Comparison of ENCODE assay signal across 24 cellular contexts in genomic region chr7:75647709-75648438, GRCh38.
DNase-seq lines count a peak whose midpoint lies in the region; ATAC-seq and TF ChIP-seq lines count a peak whose summit lies in the region.
"Had no signal": no experiment of that assay in that cellular context is flagged by ENCODE, and none has a peak within 500 bp of the region (broad histone marks: within the 10 kb centered on the region; RNA-seq: fewer than 3 reads in every experiment).

No MANE protein-coding gene starts in this region.

- H3K9me3 ChIP-seq in endodermal cell (ENCODE audit: control insufficient read depth, low read length) = peaks cover 5% of the 10 kb centered on the region
- no peaks in the 10 kb centered on the region for H3K9me3 ChIP-seq in ovary

- H3K27ac ChIP-seq in endodermal cell (ENCODE audit: low read depth, low read length) (no peak overlapping the region), ovary (no peak overlapping the region)
- H3K27ac ChIP-seq: 22Rv1; BLaER1 treated with 17β-estradiol and CSF1 and Interleukin-3, amounts not matched to agents 10 nM and 100 nM; GM23248; SJSA1 had no signal

- no peaks in the 10 kb centered on the region for H3K36me3 Mint-ChIP-seq in activated CD4-positive, alpha-beta T cell treated with anti-CD3 and anti-CD28 coated beads, Interleukin-2, amount 10 ng/mL, durations not matched to agents 7 days and 5 days (ENCODE audit: low read depth)
- no peaks in the 10 kb centered on the region for H3K36me3 Mint-ChIP-seq in activated CD4-positive, alpha-beta T cell treated with anti-CD3 and anti-CD28 coated beads for 36 hours (ENCODE audit: low read depth)
- H3K36me3 Mint-ChIP-seq in endodermal cell (ENCODE audit: low read depth) = no peaks in the 10 kb centered on the region
- peaks cover 7% of the 10 kb centered on the region; the same call in 1 of the 2 replicates for H3K36me3 Mint-ChIP-seq in HFFc6 (ENCODE audit: low read depth)
- peaks cover 1% of the 10 kb centered on the region for H3K36me3 Mint-ChIP-seq in chondrocyte (ENCODE audit: low read depth)

- H3K36me3 ChIP-seq in endodermal cell (ENCODE audit: control insufficient read depth, insufficient read depth, low read length) = no peaks in the 10 kb centered on the region
- H3K36me3 ChIP-seq in ovary = no peaks in the 10 kb centered on the region
- H3K36me3 ChIP-seq: HAP-1, SJSA1 had no signal

- no peaks in the 10 kb centered on the region for H3K27me3 Mint-ChIP-seq in activated CD4-positive, alpha-beta T cell treated with anti-CD3 and anti-CD28 coated beads, Interleukin-2, amount 10 ng/mL, durations not matched to agents 7 days and 5 days
- no peaks in the 10 kb centered on the region for H3K27me3 Mint-ChIP-seq in activated CD4-positive, alpha-beta T cell treated with anti-CD3 and anti-CD28 coated beads for 36 hours
- H3K27me3 Mint-ChIP-seq in endodermal cell (ENCODE audit: insufficient read depth) (no peaks in the 10 kb centered on the region), HFFc6 (ENCODE audit: insufficient read depth) (peaks cover 1% of the 10 kb centered on the region; the same call in 1 of the 2 replicates), chondrocyte (ENCODE audit: low read depth) (no peaks in the 10 kb centered on the region)
- H3K27me3 Mint-ChIP-seq: CD8-positive, alpha-beta memory T cell had no signal

- CTCF ChIA-PET in activated CD4-positive, alpha-beta T cell treated with anti-CD3 and anti-CD28 coated beads, Interleukin-2, amount 10 ng/mL, durations not matched to agents 7 days and 5 days (lab: Charles Lee) = interaction anchor here (1.1 kb wide), 1 partner anchor 11 kb away, joined by 4 read pairs; no protein-coding TSS in a partner anchor
- CTCF ChIA-PET in activated CD4-positive, alpha-beta T cell treated with anti-CD3 and anti-CD28 coated beads for 36 hours (lab: Charles Lee) = interaction anchor here (1.3 kb wide), 1 partner anchor 114 kb away, joined by 3 read pairs; no protein-coding TSS in a partner anchor

- H3K27ac Mint-ChIP-seq in activated CD4-positive, alpha-beta T cell treated with anti-CD3 and anti-CD28 coated beads, Interleukin-2, amount 10 ng/mL, durations not matched to agents 7 days and 5 days = peak overlapping the region; percentile 6
- H3K27ac Mint-ChIP-seq in activated CD4-positive, alpha-beta T cell treated with anti-CD3 and anti-CD28 coated beads for 36 hours = no peak overlapping the region
- peak overlapping the region; percentile 17 for H3K27ac Mint-ChIP-seq in endodermal cell
- H3K27ac Mint-ChIP-seq in HFFc6 = no peak overlapping the region
- H3K27ac Mint-ChIP-seq in chondrocyte (ENCODE audit: unreplicated experiment) = no peak overlapping the region

- TF ChIP-seq POLR2A in ovary (IDR thresholded peaks at IDR 0.05) = no peak

- intact Hi-C loops in activated CD4-positive, alpha-beta T cell treated with anti-CD3 and anti-CD28 coated beads for 36 hours (cut with DNase I, micrococcal nuclease) = loop anchor here in 1 of 2 experiments (10.0 kb wide), 2 partner anchors 123 to 163 kb away; partner anchors contain the start of gene POM121C
- intact Hi-C loops in ovary (cut with DNase I) = no loop called here

- TF ChIP-seq EP300 in ovary (IDR thresholded peaks at IDR 0.05) = no peak

- H3K4me3 ChIP-seq in endodermal cell (ENCODE audit: low read length) = no peak overlapping the region
- H3K4me3 ChIP-seq in ovary = no peak overlapping the region
- H3K4me3 ChIP-seq: BLaER1 treated with 17β-estradiol and CSF1 and Interleukin-3, amounts not matched to agents 10 nM and 100 nM; GM23248; HAP-1; SJSA1 had no signal

- TF ChIP-seq CTCF in endodermal cell (conservative IDR thresholded peaks at IDR 0.05) = no peak
- no peak for TF ChIP-seq CTCF in omental fat pad (IDR thresholded peaks at IDR 0.05)
- TF ChIP-seq CTCF in HFFc6 (IDR thresholded peaks at IDR 0.05) = no peak
- TF ChIP-seq CTCF in chondrocyte (IDR thresholded peaks at IDR 0.05) = no peak
- no peak for TF ChIP-seq CTCF in ovary (IDR thresholded peaks at IDR 0.05)

- WGBS in endodermal cell (ENCODE audit: insufficient coverage in 1 of 2, insufficient read length in 1 of 2), 2 experiments = 90 to 97% methylated on average over 4 to 6 of the region's 6 CpGs
- 95 to 99% (median 97%) methylated on average over 6 of the region's 6 CpGs for WGBS in ovary, 3 donors

- H3K4me1 Mint-ChIP-seq in activated CD4-positive, alpha-beta T cell treated with anti-CD3 and anti-CD28 coated beads, Interleukin-2, amount 10 ng/mL, durations not matched to agents 7 days and 5 days = no peaks in the 10 kb centered on the region
- H3K4me1 Mint-ChIP-seq in activated CD4-positive, alpha-beta T cell treated with anti-CD3 and anti-CD28 coated beads for 36 hours = no peaks in the 10 kb centered on the region
- H3K4me1 Mint-ChIP-seq in endodermal cell = peaks cover 16% of the 10 kb centered on the region
- H3K4me1 Mint-ChIP-seq in HFFc6 (ENCODE audit: low read depth) = 0 out of 2 replicates have a peak, but pooled peaks cover 4% of the 10 kb centered on the region
- peaks cover 24% of the 10 kb centered on the region for H3K4me1 Mint-ChIP-seq in chondrocyte (ENCODE audit: low read depth)

- H3K27me3 ChIP-seq in endodermal cell (ENCODE audit: control insufficient read depth, insufficient read depth, low read length, poor library complexity, severe bottlenecking) (no peaks in the 10 kb centered on the region), ovary (no peaks in the 10 kb centered on the region)
- H3K27me3 ChIP-seq: BLaER1 treated with 17β-estradiol and CSF1 and Interleukin-3, amounts not matched to agents 10 nM and 100 nM; SJSA1 had no signal

- H3K4me3 Mint-ChIP-seq in activated CD4-positive, alpha-beta T cell treated with anti-CD3 and anti-CD28 coated beads, Interleukin-2, amount 10 ng/mL, durations not matched to agents 7 days and 5 days = no peak overlapping the region
- no peak overlapping the region for H3K4me3 Mint-ChIP-seq in activated CD4-positive, alpha-beta T cell treated with anti-CD3 and anti-CD28 coated beads for 36 hours
- H3K4me3 Mint-ChIP-seq in endodermal cell = no peak overlapping the region
- H3K4me3 Mint-ChIP-seq in HFFc6 = no peak overlapping the region
- H3K4me3 Mint-ChIP-seq in chondrocyte (ENCODE audit: unreplicated experiment) = no peak overlapping the region
- H3K4me3 Mint-ChIP-seq: CD8-positive, alpha-beta memory T cell had no signal

- H3K9me3 Mint-ChIP-seq in activated CD4-positive, alpha-beta T cell treated with anti-CD3 and anti-CD28 coated beads, Interleukin-2, amount 10 ng/mL, durations not matched to agents 7 days and 5 days = no peaks in the 10 kb centered on the region
- H3K9me3 Mint-ChIP-seq in activated CD4-positive, alpha-beta T cell treated with anti-CD3 and anti-CD28 coated beads for 36 hours (ENCODE audit: low read depth) = no peaks in the 10 kb centered on the region
- peaks cover 14% of the 10 kb centered on the region for H3K9me3 Mint-ChIP-seq in endodermal cell
- no peaks in the 10 kb centered on the region for H3K9me3 Mint-ChIP-seq in HFFc6
- H3K9me3 Mint-ChIP-seq in chondrocyte (ENCODE audit: low read depth) = peaks cover 1% of the 10 kb centered on the region

- H3K4me1 ChIP-seq in endodermal cell (ENCODE audit: control insufficient read depth, insufficient read depth, low read length) (no peaks in the 10 kb centered on the region), ovary (ENCODE audit: insufficient read depth) (peaks cover 10% of the 10 kb centered on the region)
- H3K4me1 ChIP-seq: HAP-1 had no signal

- POLR2A ChIA-PET in activated CD4-positive, alpha-beta T cell treated with anti-CD3 and anti-CD28 coated beads, Interleukin-2, amount 10 ng/mL, durations not matched to agents 7 days and 5 days (lab: Charles Lee) = no interaction called here
- POLR2A ChIA-PET in activated CD4-positive, alpha-beta T cell treated with anti-CD3 and anti-CD28 coated beads for 36 hours (lab: Charles Lee) = interaction anchor here (0.6 kb wide), 1 partner anchor 120 kb away, joined by 3 read pairs; no protein-coding TSS in a partner anchor

- H3K9ac ChIP-seq in endodermal cell (ENCODE audit: extremely low read depth, low read length, poor library complexity, severe bottlenecking) = no peak overlapping the region
- H3K9ac ChIP-seq: BLaER1 treated with 17β-estradiol and CSF1 and Interleukin-3, amounts not matched to agents 10 nM and 100 nM; GM23248 had no signal

- ATAC-seq in activated CD4-positive, alpha-beta T cell treated with anti-CD3 and anti-CD28 coated beads for 36 hours = no peak
- ATAC-seq in omental fat pad (ENCODE audit: low FRiP score) (peak; percentile 4), HG03045 (IDR thresholded peaks at IDR 0.05; ENCODE audit: unreplicated experiment) (no peak)
- ATAC-seq: Right ventricle myocardium inferior had no signal

- no peak for DNase-seq in activated CD4-positive, alpha-beta T cell treated with anti-CD3 and anti-CD28 coated beads, Interleukin-2, amount 10 ng/mL, durations not matched to agents 7 days and 5 days
- DNase-seq in activated CD4-positive, alpha-beta T cell treated with anti-CD3 and anti-CD28 coated beads for 36 hours = no peak
- no peak for DNase-seq in endodermal cell
- DNase-seq in omental fat pad (ENCODE audit: low spot score) = no peak
- no peak for DNase-seq in HFFc6
- DNase-seq in chondrocyte (ENCODE audit: low spot score) = no peak
- DNase-seq in ovary = no peak
- DNase-seq: ACHN; Calu3; CD8-positive, alpha-beta memory T cell; DMS153; GM23248; Kasumi-1; NCI-H1694; NCI-H2081; NCI-H2171 treated with DMSO at 0.1 percent for 48 hours; NCI-H524 treated with DMSO at 0.1 percent for 48 hours; NCI-H82 had no signal

Comparison
In these comparisons a context has a peak if more than half of its experiments do, and no peak if none do; other contexts are left out.
1. H3K27ac Mint-ChIP-seq: peak in activated CD4-positive, alpha-beta T cell treated with anti-CD3 and anti-CD28 coated beads, Interleukin-2, amount 10 ng/mL, durations not matched to agents 7 days and 5 days (single experiment) and endodermal cell (single experiment); none in activated CD4-positive, alpha-beta T cell treated with anti-CD3 and anti-CD28 coated beads for 36 hours (single experiment), HFFc6 (single experiment) and chondrocyte (single experiment).